In genomic region chr9:94855919-94856318, GRCh38 we compare ENCODE assay signal across 31 cellular contexts.
"Had no signal": no experiment of that assay in that cellular context is flagged by ENCODE, and none has a peak within 500 bp of the region (broad histone marks: within the 10 kb centered on the region; RNA-seq: fewer than 3 reads in every experiment).

No MANE protein-coding gene starts in this region.

- FAIRE-seq: astrocyte, colon, TTC549 had no signal

- H3K4me1 Mint-ChIP-seq: mesothelial cell of epicardium had no signal

- H3K4me3 Mint-ChIP-seq: activated naive CD4-positive, alpha-beta T cell treated with anti-CD3 and anti-CD28 coated beads, Interleukin-2, amount 10 ng/mL, durations not matched to agents 7 days and 5 days; activated naive CD8-positive, alpha-beta T cell treated with anti-CD3 and anti-CD28 coated beads, Interleukin-2, amount 10 ng/mL, durations not matched to agents 7 days and 5 days; activated T-helper 1 cell treated with anti-CD3 and anti-CD28 coated beads, Interleukin-12 subunit alpha, Interleukin-12 subunit beta, Interleukin-2, Interleukin-4 antibody, amounts not matched to agents 30 ng/mL and 10 ng/mL and 1 ng/mL, durations not matched to agents 14 hours and 24 hours and 36 hours; mesothelial cell of epicardium; naive B cell; nephron progenitor cell; type B pancreatic cell had no signal

- H3K27ac ChIP-seq: left ventricle myocardium inferior, neutrophil, prostate gland, testis, uterus, VCaP had no signal

- H3K27ac Mint-ChIP-seq: activated naive CD4-positive, alpha-beta T cell treated with anti-CD3 and anti-CD28 coated beads, Interleukin-2, amount 10 ng/mL, durations not matched to agents 7 days and 5 days; activated naive CD8-positive, alpha-beta T cell treated with anti-CD3 and anti-CD28 coated beads, Interleukin-2, amount 10 ng/mL, durations not matched to agents 7 days and 5 days; activated T-helper 1 cell treated with anti-CD3 and anti-CD28 coated beads, Interleukin-12 subunit alpha, Interleukin-12 subunit beta, Interleukin-2, Interleukin-4 antibody, amounts not matched to agents 30 ng/mL and 10 ng/mL and 1 ng/mL, durations not matched to agents 14 hours and 24 hours and 36 hours; mesothelial cell of epicardium; nephron progenitor cell; type B pancreatic cell had no signal

- H3K27me3 Mint-ChIP-seq: type B pancreatic cell had no signal

- ATAC-seq: activated CD4-positive, CD25-positive, alpha-beta regulatory T cell treated with anti-CD3 and anti-CD28 coated beads, Interleukin-2, amount 50 U/mL, for 24 hours; sciatic nerve; stimulated activated naive CD8-positive, alpha-beta T cell treated with anti-CD3 and anti-CD28 coated beads, Interleukin-15, Interleukin-2, amounts not matched to agents 100 U/mL and 50 U/mL, for 24 hours had no signal

- DNase-seq: activated CD4-positive, alpha-beta T cell treated with anti-CD3 and anti-CD28 coated beads for 48 hours; activated CD4-positive, alpha-beta T cell treated with anti-CD3 and anti-CD28 coated beads, Interleukin-2, amount 50 U/mL, for 48 hours; activated CD8-positive, alpha-beta memory T cell treated with anti-CD3 and anti-CD28 coated beads, Interleukin-2, amount 50 U/mL, for 4 hours; activated effector memory CD4-positive, alpha-beta T cell treated with anti-CD3 and anti-CD28 coated beads, Interleukin-2, amount 50 U/mL, for 16 hours; activated naive CD4-positive, alpha-beta T cell treated with anti-CD3 and anti-CD28 coated beads, Interleukin-2, amount 10 ng/mL, durations not matched to agents 7 days and 5 days; activated naive CD8-positive, alpha-beta T cell treated with anti-CD3 and anti-CD28 coated beads, Interleukin-2, amount 10 ng/mL, durations not matched to agents 7 days and 5 days; activated T-cell treated with anti-CD3 and anti-CD28 coated beads, Interleukin-2, amount 50 U/mL, for 1 hour; dermis blood vessel endothelial cell; effector CD4-positive, alpha-beta T cell; esophagus squamous epithelium; foreskin melanocyte; left ventricle myocardium inferior; naive B cell; nephron progenitor cell; retina; stimulated activated CD4-positive, alpha-beta T cell treated with anti-CD3 and anti-CD28 coated beads, Interleukin-12 subunit alpha, Interleukin-12 subunit beta, amount 100 ng/mL, for 4 hours; stimulated activated CD4-positive, alpha-beta T cell treated with anti-CD3 and anti-CD28 coated beads, Interleukin-4, amount 100 ng/mL, for 1 hour; stimulated activated naive CD8-positive, alpha-beta T cell treated with anti-CD3 and anti-CD28 coated beads, Interleukin-15, Interleukin-2, amounts not matched to agents 100 U/mL and 50 U/mL, for 24 hours; testis; uterus had no signal

- H3K9me3 Mint-ChIP-seq: activated naive CD4-positive, alpha-beta T cell treated with anti-CD3 and anti-CD28 coated beads, Interleukin-2, amount 10 ng/mL, durations not matched to agents 7 days and 5 days; activated naive CD8-positive, alpha-beta T cell treated with anti-CD3 and anti-CD28 coated beads, Interleukin-2, amount 10 ng/mL, durations not matched to agents 7 days and 5 days; activated T-helper 1 cell treated with anti-CD3 and anti-CD28 coated beads, Interleukin-12 subunit alpha, Interleukin-12 subunit beta, Interleukin-2, Interleukin-4 antibody, amounts not matched to agents 30 ng/mL and 10 ng/mL and 1 ng/mL, durations not matched to agents 14 hours and 24 hours and 36 hours had no signal
